13 cellular contexts compared by ENCODE assay signal in the genomic region with DNA sequence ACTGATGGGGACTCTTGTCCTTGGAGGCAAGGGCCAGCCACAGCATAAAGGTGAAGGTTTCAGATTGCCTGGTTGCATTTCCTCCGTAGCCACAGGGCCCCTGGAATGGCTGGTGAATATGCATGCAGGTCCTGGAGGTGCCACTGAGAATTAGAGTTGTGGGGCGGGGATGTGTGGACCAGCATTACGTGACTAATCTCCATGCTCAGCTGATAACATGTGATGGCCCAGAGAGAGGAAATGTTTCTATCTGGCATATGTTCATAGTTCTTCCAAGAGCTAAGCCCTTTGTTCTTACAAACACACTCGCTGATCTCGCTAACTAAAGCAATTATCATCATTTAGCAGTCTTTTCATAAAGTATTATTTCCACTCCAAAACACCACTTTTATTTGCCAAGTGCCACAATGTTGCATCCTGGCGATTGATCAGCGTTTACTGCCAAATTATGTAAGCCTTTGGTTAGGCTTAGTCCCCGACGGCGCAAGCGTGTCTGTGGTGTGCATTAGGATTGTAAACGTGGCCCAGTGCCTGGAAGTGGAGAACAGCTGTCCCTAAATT. TPM values are rescaled to one million over a fixed set of nuclear protein-coding genes. Genes with fewer than 3 reads are reported as not detected.
DNase-seq lines count a peak whose midpoint lies in the region; ATAC-seq and TF ChIP-seq lines count a peak whose summit lies in the region.
"Had no signal": no experiment of that assay in that cellular context is flagged by ENCODE, and none has a peak within 500 bp of the region (broad histone marks: within the 10 kb centered on the region; RNA-seq: fewer than 3 reads in every experiment).

No MANE protein-coding gene starts in this region.

- CTCF ChIA-PET in CD8-positive, alpha-beta memory T cell (lab: Charles Lee), result no interaction called here

- peak overlapping the region; percentile 77 for H3K27ac ChIP-seq in SJCRH30
- H3K27ac ChIP-seq in heart left ventricle, result peak overlapping the region in 2 of 12 donors; percentile 1 to 30
- no peak overlapping the region for H3K27ac ChIP-seq in CD8-positive, alpha-beta memory T cell (ENCODE audit: low read depth, low read length)
- H3K27ac ChIP-seq in gastrocnemius medialis, result no peak overlapping the region
- H3K27ac ChIP-seq: sigmoid colon had no signal

- no peak overlapping the region for H3K4me3 Mint-ChIP-seq in CD8-positive, alpha-beta memory T cell
- H3K4me3 Mint-ChIP-seq: activated CD4-positive, alpha-beta T cell treated with anti-CD3 and anti-CD28 coated beads for 36 hours; memory B cell had no signal

- H3K9me3 ChIP-seq in SJCRH30 (replicated peaks) (no peaks in the 10 kb centered on the region), heart left ventricle (no peaks in the 10 kb centered on the region), HAP-1 (no peaks in the 10 kb centered on the region), gastrocnemius medialis (no peaks in the 10 kb centered on the region)
- H3K9me3 ChIP-seq in CD8-positive, alpha-beta memory T cell (ENCODE audit: low read length), result no peaks in the 10 kb centered on the region
- H3K9me3 ChIP-seq: sigmoid colon had no signal

- peak; percentile 87 for DNase-seq in NCI-H1105 (lab: John Stamatoyannopoulos, UW)
- peak; percentile 72 to 81 for DNase-seq in SJCRH30
- no peak for DNase-seq in heart left ventricle
- peak; percentile 99 for DNase-seq in retinal pigment epithelial cell (ENCODE audit: low read depth)
- no peak for DNase-seq in HAP-1 (ENCODE audit: low spot score in 2 of 2)
- DNase-seq in CD8-positive, alpha-beta memory T cell, result no peak
- no peak for DNase-seq in gastrocnemius medialis
- DNase-seq: activated CD4-positive, alpha-beta T cell treated with anti-CD3 and anti-CD28 coated beads for 36 hours; DND-41; sigmoid colon had no signal

- 40 to 51% (median 46%) methylated on average over 11 to 12 of the region's 12 CpGs for WGBS in heart left ventricle, 4 donors

- H3K27me3 Mint-ChIP-seq in CD8-positive, alpha-beta memory T cell, result peaks cover 8 to 61% of the 10 kb centered on the region in 2 donors

- no peaks in the 10 kb centered on the region for H3K9me3 Mint-ChIP-seq in CD8-positive, alpha-beta memory T cell
- H3K9me3 Mint-ChIP-seq: activated naive CD4-positive, alpha-beta T cell treated with anti-CD3 and anti-CD28 coated beads, Interleukin-2, amount 50 U/mL, for 72 hours; memory B cell had no signal

- H3K4me3 ChIP-seq in SJCRH30 (peak overlapping the region; percentile 47), heart left ventricle (no peak overlapping the region), retinal pigment epithelial cell (ENCODE audit: low read length) (no peak overlapping the region), HAP-1 (no peak overlapping the region), gastrocnemius medialis (no peak overlapping the region)
- H3K4me3 ChIP-seq in CD8-positive, alpha-beta memory T cell (ENCODE audit: low read length), result no peak overlapping the region
- H3K4me3 ChIP-seq: sigmoid colon had no signal

- in situ Hi-C loops in HAP-1 (cut with MboI; ENCODE audit: low sequenced_read_pairs) (no loop called here), gastrocnemius medialis (cut with MboI; ENCODE audit: low sequenced_read_pairs in 4 of 4) (no loop called here)

- H3K4me1 Mint-ChIP-seq in CD8-positive, alpha-beta memory T cell, result no peaks in the 10 kb centered on the region
- H3K4me1 Mint-ChIP-seq: activated CD4-positive, alpha-beta T cell treated with anti-CD3 and anti-CD28 coated beads for 36 hours; memory B cell had no signal

- no peak for TF ChIP-seq POLR2A in heart left ventricle (IDR thresholded peaks at IDR 0.05)
- no peak for TF ChIP-seq POLR2A in gastrocnemius medialis (IDR thresholded peaks at IDR 0.05)

- H3K27ac Mint-ChIP-seq in CD8-positive, alpha-beta memory T cell, result no peak overlapping the region
- H3K27ac Mint-ChIP-seq: activated CD4-positive, alpha-beta T cell treated with anti-CD3 and anti-CD28 coated beads for 36 hours; activated naive CD4-positive, alpha-beta T cell treated with anti-CD3 and anti-CD28 coated beads, Interleukin-2, amount 50 U/mL, for 72 hours; memory B cell had no signal

- TF ChIP-seq CTCF in heart left ventricle (IDR thresholded peaks at IDR 0.05), result no peak
- no peak for TF ChIP-seq CTCF in retinal pigment epithelial cell (conservative IDR thresholded peaks at IDR 0.05; ENCODE audit: low read depth, low read length)
- TF ChIP-seq CTCF in gastrocnemius medialis (IDR thresholded peaks at IDR 0.05 in 4 of 5, conservative IDR thresholded peaks at IDR 0.05 in 1 of 5), result no peak

- ATAC-seq in heart left ventricle, result peak; percentile 8 to 71 (median 39)
- ATAC-seq in activated CD4-positive, CD25-positive, alpha-beta regulatory T cell treated with anti-CD3 and anti-CD28 coated beads, Interleukin-2, amount 50 U/mL, for 24 hours, result no peak
- ATAC-seq in gastrocnemius medialis, result no peak
- ATAC-seq: activated CD4-positive, alpha-beta T cell treated with anti-CD3 and anti-CD28 coated beads for 36 hours; activated naive CD4-positive, alpha-beta T cell treated with anti-CD3 and anti-CD28 coated beads, Interleukin-2, amount 50 U/mL, for 72 hours had no signal

- H3K36me3 Mint-ChIP-seq in CD8-positive, alpha-beta memory T cell, result no peaks in the 10 kb centered on the region
- H3K36me3 Mint-ChIP-seq: activated naive CD4-positive, alpha-beta T cell treated with anti-CD3 and anti-CD28 coated beads, Interleukin-2, amount 50 U/mL, for 72 hours; memory B cell had no signal

- intact Hi-C loops in heart left ventricle (cut with DNase I) (no loop called here), gastrocnemius medialis (cut with DNase I; ENCODE audit: low total_unique reads) (no loop called here)

- no peaks in the 10 kb centered on the region for H3K36me3 ChIP-seq in SJCRH30
- no peaks in the 10 kb centered on the region for H3K36me3 ChIP-seq in heart left ventricle
- no peaks in the 10 kb centered on the region for H3K36me3 ChIP-seq in HAP-1 (replicated peaks)
- H3K36me3 ChIP-seq in CD8-positive, alpha-beta memory T cell (ENCODE audit: insufficient read depth, low read length), result no peaks in the 10 kb centered on the region
- H3K36me3 ChIP-seq in gastrocnemius medialis, result no peaks in the 10 kb centered on the region
- H3K36me3 ChIP-seq: sigmoid colon had no signal

- POLR2A ChIA-PET in CD8-positive, alpha-beta memory T cell (lab: Charles Lee), result no interaction called here

- no peaks in the 10 kb centered on the region for H3K27me3 ChIP-seq in SJCRH30
- H3K27me3 ChIP-seq in heart left ventricle, result no peaks in the 10 kb centered on the region
- H3K27me3 ChIP-seq in HAP-1 (ENCODE audit: low read depth), result no peaks in the 10 kb centered on the region
- peaks cover 4% of the 10 kb centered on the region for H3K27me3 ChIP-seq in CD8-positive, alpha-beta memory T cell (ENCODE audit: insufficient read depth, low read length, poor library complexity, severe bottlenecking)
- H3K27me3 ChIP-seq in gastrocnemius medialis, result no peaks in the 10 kb centered on the region
- H3K27me3 ChIP-seq: sigmoid colon had no signal

- H3K4me1 ChIP-seq in SJCRH30 (peaks cover 46% of the 10 kb centered on the region), heart left ventricle (peaks cover 0 to 48% (median 14%) of the 10 kb centered on the region in 12 donors), HAP-1 (peaks cover 9% of the 10 kb centered on the region), gastrocnemius medialis (no peaks in the 10 kb centered on the region)
- no peaks in the 10 kb centered on the region for H3K4me1 ChIP-seq in CD8-positive, alpha-beta memory T cell (ENCODE audit: insufficient read depth, low read length)

RNA-seq across cellular contexts. Expression of a gene that starts 55.9 kb away (rescaled TPM):
- 5.5 and 5.9 TPM in 2 replicates for total RNA-seq in SJCRH30 (2014; rRNA removed; shearing (Covaris generic))
- 10 to 100 TPM; 16.9 to 40.0 (median 23.7) TPM for total RNA-seq in heart left ventricle
- 1 to 10 TPM; 3.8 to 4.9 TPM for polyA plus RNA-seq in heart left ventricle
- not detected for total RNA-seq in CD8-positive, alpha-beta memory T cell
- polyA plus RNA-seq in CD8-positive, alpha-beta memory T cell, result not detected
- total RNA-seq in gastrocnemius medialis, result under 1 TPM; 0.15 to 0.85 (median 0.49) TPM
- total RNA-seq: activated CD4-positive, alpha-beta T cell treated with anti-CD3 and anti-CD28 coated beads for 36 hours; activated naive CD4-positive, alpha-beta T cell treated with anti-CD3 and anti-CD28 coated beads, Interleukin-2, amount 50 U/mL, for 72 hours had no signal

Comparison
In these comparisons a context has a peak if more than half of its experiments do, and no peak if none do; other contexts are left out.
1. DNase-seq: peak in NCI-H1105 (single experiment), SJCRH30 (2 of 2) and retinal pigment epithelial cell (single experiment); none in heart left ventricle (0 of 5), HAP-1 (0 of 2), CD8-positive, alpha-beta memory T cell (0 of 5) and gastrocnemius medialis (0 of 2).
2. ATAC-seq: peak in heart left ventricle (4 of 4); none in activated CD4-positive, CD25-positive, alpha-beta regulatory T cell treated with anti-CD3 and anti-CD28 coated beads, Interleukin-2, amount 50 U/mL, for 24 hours (0 of 2) and gastrocnemius medialis (0 of 2).